In the genomic region with DNA sequence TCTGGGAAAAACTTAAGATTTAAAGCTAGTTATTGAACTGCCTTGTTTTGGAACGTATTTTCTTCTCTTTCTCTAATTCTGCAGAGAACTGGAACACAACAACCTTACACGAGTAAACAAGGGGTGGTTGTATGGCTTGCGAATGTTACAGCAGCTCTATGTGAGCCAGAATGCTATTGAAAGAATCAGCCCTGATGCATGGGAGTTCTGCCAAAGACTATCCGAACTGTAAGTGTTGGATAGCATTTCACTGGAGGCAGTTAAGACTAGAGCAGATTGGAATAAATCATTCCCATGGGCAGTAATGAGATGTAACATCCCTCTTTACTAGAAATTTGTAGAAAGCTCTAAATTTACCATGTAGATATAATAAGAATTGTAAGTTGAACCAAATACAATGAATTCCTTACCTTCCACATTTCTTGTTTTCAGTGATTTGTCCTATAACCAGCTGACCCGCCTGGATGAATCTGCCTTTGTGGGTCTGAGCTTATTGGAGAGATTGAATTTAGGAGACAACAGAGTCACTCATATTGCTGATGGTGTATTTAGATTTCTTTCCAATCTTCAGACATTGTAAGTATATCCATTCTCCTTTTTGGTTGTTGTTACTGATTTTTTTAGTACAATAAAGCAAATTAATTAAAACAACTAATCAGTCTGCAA, we compare ENCODE assay signal across 17 cellular contexts. TPM values are rescaled to one million over a fixed set of nuclear protein-coding genes. Genes with fewer than 3 reads are reported as not detected.
DNase-seq lines count a peak whose midpoint lies in the region; ATAC-seq and TF ChIP-seq lines count a peak whose summit lies in the region.
"Had no signal": no experiment of that assay in that cellular context is flagged by ENCODE, and none has a peak within 500 bp of the region (broad histone marks: within the 10 kb centered on the region; RNA-seq: fewer than 3 reads in every experiment).

No MANE protein-coding gene starts in this region.

- TF ChIP-seq CTCF in brain (conservative IDR thresholded peaks at IDR 0.05) (no peak), heart left ventricle (IDR thresholded peaks at IDR 0.05) (no peak)

- peaks cover 25% of the 10 kb centered on the region for H3K4me1 Mint-ChIP-seq in brain

- ATAC-seq in heart left ventricle (peak; percentile 75 to 89 (median 80)), GM21528 (IDR thresholded peaks at IDR 0.05; ENCODE audit: low FRiP score, unreplicated experiment) (no peak)
- ATAC-seq: HepG2 had no signal

- H3K27me3 ChIP-seq in heart left ventricle: no peaks in the 10 kb centered on the region
- H3K27me3 ChIP-seq: BE2C had no signal

- peak overlapping the region in 7 of 12 donors; percentile 9 to 57 (median 39) for H3K27ac ChIP-seq in heart left ventricle
- H3K27ac ChIP-seq: KMS-11 had no signal

- intact Hi-C loops in heart left ventricle (cut with DNase I): no loop called here

- H3K27ac Mint-ChIP-seq in brain: peak overlapping the region in 4 of 5 experiments; percentile 46 to 96 (median 78)

- H3K27me3 Mint-ChIP-seq in brain: no peaks in the 10 kb centered on the region
- H3K27me3 Mint-ChIP-seq: CD4-positive, alpha-beta memory T cell had no signal

- peaks cover 77% of the 10 kb centered on the region for H3K36me3 Mint-ChIP-seq in brain

- peaks cover 0 to 37% (median 11%) of the 10 kb centered on the region in 12 donors for H3K4me1 ChIP-seq in heart left ventricle

- no peak for TF ChIP-seq POLR2A in heart left ventricle (IDR thresholded peaks at IDR 0.05)

- peak in 1 of 5 donors; percentile 24 for DNase-seq in heart left ventricle
- DNase-seq in medulla oblongata (ENCODE audit: extremely low spot score): peak; percentile 76
- peak; percentile 81 for DNase-seq in superior temporal gyrus (ENCODE audit: extremely low spot score)
- no peak for DNase-seq in NCI-H2171 (lab: John Stamatoyannopoulos, UW)
- no peak for DNase-seq in COR-L47 (lab: John Stamatoyannopoulos, UW)
- DNase-seq: BE2C; CD4-positive, alpha-beta memory T cell; GF-D8; H7; NCI-H1092 treated with DMSO at 0.1 percent for 48 hours; NCI-H1694 treated with DMSO at 0.1 percent for 48 hours; NCI-H446 treated with DMSO at 0.1 percent for 48 hours; NCI-H774 had no signal

- H3K9me3 Mint-ChIP-seq in brain: no peaks in the 10 kb centered on the region
- H3K9me3 Mint-ChIP-seq: CD4-positive, alpha-beta memory T cell had no signal

- no peaks in the 10 kb centered on the region for H3K9me3 ChIP-seq in heart left ventricle
- H3K9me3 ChIP-seq: BE2C had no signal

- peak overlapping the region in 1 of 5 experiments; percentile 18 for H3K4me3 Mint-ChIP-seq in brain
- H3K4me3 Mint-ChIP-seq: CD4-positive, alpha-beta memory T cell had no signal

- peaks cover 0 to 98% (median 90%) of the 10 kb centered on the region in 9 donors for H3K36me3 ChIP-seq in heart left ventricle

- no peak overlapping the region for H3K4me3 ChIP-seq in heart left ventricle

- WGBS in heart left ventricle, 4 donors: 50 to 68% (median 58%) methylated on average over 5 of the region's 5 CpGs

RNA-seq across cellular contexts. Expression of a gene that starts 22.9 kb away (rescaled TPM):
- polyA plus RNA-seq in brain (ENCODE audit: insufficient read depth, low read depth, low replicate concordance): 3.0 TPM
- 10 to 100 TPM in 2 of 9 donors, 1 to 10 TPM in 7; 5.9 to 13.1 (median 8.6) TPM for total RNA-seq in heart left ventricle
- polyA plus RNA-seq in heart left ventricle: 1 to 10 TPM; 3.5 to 5.3 TPM

Comparison
In these comparisons a context has a peak if more than half of its experiments do, and no peak if none do; other contexts are left out.
1. DNase-seq: peak in medulla oblongata (single experiment) and superior temporal gyrus (single experiment); none in NCI-H2171 (single experiment) and COR-L47 (single experiment).